In genomic region chr2:231189171-231189530, GRCh38 we compare ENCODE assay signal across 1 cellular context.
TF ChIP-seq lines count a peak whose summit lies in the region.

No MANE protein-coding gene starts in this region.

TF ChIP-seq in GM23338, 12 proteins besides CTCF, POLR2A, EP300 and RAD21 (continued from another document):
- TF ChIP-seq ZNF462 (CRISPR knock-in tag; IDR thresholded peaks at IDR 0.05) (no peak), JUNB (IDR thresholded peaks at IDR 0.05; ENCODE audit: unreplicated experiment) (no peak), ETS1 (IDR thresholded peaks at IDR 0.05) (no peak), ZNF114 (CRISPR knock-in tag; IDR thresholded peaks at IDR 0.05) (no peak), CREB1 (CRISPR knock-in tag; IDR thresholded peaks at IDR 0.05; ENCODE audit: low read depth) (no peak), STAT1 (IDR thresholded peaks at IDR 0.05; ENCODE audit: unreplicated experiment) (no peak), POLR2AphosphoS5 (IDR thresholded peaks at IDR 0.05; ENCODE audit: low read depth) (no peak)
TF ChIP-seq in GM23338: peak in this region for 0.
